ENCODE assay signal across 9 cellular contexts in the genomic region with DNA sequence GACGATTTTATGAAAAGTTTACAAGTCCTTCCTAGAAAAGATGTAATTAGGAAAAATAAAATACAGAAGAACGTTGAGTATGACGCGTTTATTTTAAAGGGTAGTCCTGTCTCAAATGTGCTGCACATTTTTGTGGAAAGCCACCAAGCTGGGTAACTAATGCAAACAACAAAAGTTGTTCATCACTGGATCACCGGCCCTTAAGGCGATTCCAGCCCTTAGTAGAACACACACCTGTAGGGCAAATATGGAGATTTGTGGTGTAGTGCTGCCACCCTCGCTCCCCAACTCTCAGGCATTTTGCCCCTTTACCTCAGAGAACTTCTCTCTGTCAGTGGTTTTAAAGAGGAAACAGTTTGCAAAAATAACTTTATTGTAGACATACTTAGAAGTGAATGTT. TPM values are rescaled to one million over a fixed set of nuclear protein-coding genes. Genes with fewer than 3 reads are reported as not detected.
DNase-seq lines count a peak whose midpoint lies in the region; ATAC-seq and TF ChIP-seq lines count a peak whose summit lies in the region.
"Had no signal": no experiment of that assay in that cellular context is flagged by ENCODE, and none has a peak within 500 bp of the region (broad histone marks: within the 10 kb centered on the region; RNA-seq: fewer than 3 reads in every experiment).

No MANE protein-coding gene starts in this region.

- ATAC-seq in CD8-positive, alpha-beta T cell = no peak
- no peak for ATAC-seq in HG03520 (IDR thresholded peaks at IDR 0.05; ENCODE audit: unreplicated experiment)

- CTCF ChIA-PET in CD8-positive, alpha-beta T cell (lab: Charles Lee) = no interaction called here

- DNase-seq in CD8-positive, alpha-beta T cell = peak in 1 of 7 experiments; percentile 14
- DNase-seq in MG63 (no peak), GF-D8 (lab: John Stamatoyannopoulos, UW) (no peak), NCI-H1092 (lab: John Stamatoyannopoulos, UW) (no peak), 8988T (no peak)
- no peak for DNase-seq in effector memory CD4-positive, alpha-beta T cell
- DNase-seq: NCI-H2171 had no signal

- H3K4me3 Mint-ChIP-seq in CD8-positive, alpha-beta T cell = peak overlapping the region; percentile 83

- H3K36me3 ChIP-seq in CD8-positive, alpha-beta T cell (ENCODE audit: insufficient read depth, low read length) = no peaks in the 10 kb centered on the region
- H3K36me3 ChIP-seq in MG63 (no peaks in the 10 kb centered on the region), neutrophil (peaks cover 15% of the 10 kb centered on the region)
- no peaks in the 10 kb centered on the region for H3K36me3 ChIP-seq in effector memory CD4-positive, alpha-beta T cell (ENCODE audit: control insufficient read depth, insufficient read depth, low read length)

- peak overlapping the region; percentile 60 for H3K4me3 ChIP-seq in CD8-positive, alpha-beta T cell (ENCODE audit: low read depth, low read length)
- H3K4me3 ChIP-seq in MG63 (peak overlapping the region; percentile 68), neutrophil (ENCODE audit: low read depth in 1 of 2, low read length in 1 of 2) (peak overlapping the region; percentile 74)
- H3K4me3 ChIP-seq in effector memory CD4-positive, alpha-beta T cell (ENCODE audit: insufficient read depth, low read depth, low read length, poor library complexity, severe bottlenecking) = peak overlapping the region; percentile 70

- no peaks in the 10 kb centered on the region for H3K9me3 Mint-ChIP-seq in CD8-positive, alpha-beta T cell

- POLR2A ChIA-PET in CD8-positive, alpha-beta T cell (lab: Charles Lee) = no interaction called here

- peak overlapping the region; percentile 83 for H3K27ac Mint-ChIP-seq in CD8-positive, alpha-beta T cell

- H3K9me3 ChIP-seq in CD8-positive, alpha-beta T cell (ENCODE audit: low read length) = no peaks in the 10 kb centered on the region
- H3K9me3 ChIP-seq in MG63 (no peaks in the 10 kb centered on the region), neutrophil (no peaks in the 10 kb centered on the region)
- no peaks in the 10 kb centered on the region for H3K9me3 ChIP-seq in effector memory CD4-positive, alpha-beta T cell (ENCODE audit: control insufficient read depth, low read length)

- H3K4me1 ChIP-seq in CD8-positive, alpha-beta T cell (ENCODE audit: insufficient read depth, low read length) = peaks cover 34% of the 10 kb centered on the region
- peaks cover 20% of the 10 kb centered on the region for H3K4me1 ChIP-seq in effector memory CD4-positive, alpha-beta T cell (ENCODE audit: control insufficient read depth, insufficient read depth, low read length, poor library complexity, severe bottlenecking)
- peaks cover 10 to 43% of the 10 kb centered on the region in 2 experiments for H3K4me1 ChIP-seq in neutrophil (ENCODE audit: control insufficient read depth in 1 of 2, insufficient read depth in 1 of 2, low read depth in 1 of 2, low read length in 1 of 2)

- H3K36me3 Mint-ChIP-seq in CD8-positive, alpha-beta T cell = peaks cover 16% of the 10 kb centered on the region

- TF ChIP-seq CTCF in CD8-positive, alpha-beta T cell (IDR thresholded peaks at IDR 0.05) = no peak
- no peak for TF ChIP-seq CTCF in neutrophil (IDR thresholded peaks at IDR 0.05)

- peak overlapping the region; percentile 44 for H3K27ac ChIP-seq in CD8-positive, alpha-beta T cell (ENCODE audit: low read depth, low read length)
- no peak overlapping the region for H3K27ac ChIP-seq in effector memory CD4-positive, alpha-beta T cell (ENCODE audit: insufficient read depth, low read length, poor library complexity, severe bottlenecking)
- H3K27ac ChIP-seq in neutrophil = peak overlapping the region; percentile 94

- H3K4me1 Mint-ChIP-seq in CD8-positive, alpha-beta T cell (ENCODE audit: low read depth) = peaks cover 46% of the 10 kb centered on the region

- no peaks in the 10 kb centered on the region for H3K27me3 Mint-ChIP-seq in CD8-positive, alpha-beta T cell (ENCODE audit: low read depth)

- intact Hi-C loops in CD8-positive, alpha-beta T cell (cut with DNase I, micrococcal nuclease) = loop anchor here (5.0 to 10.0 kb wide), 3 partner anchors 36 to 649 kb away; no protein-coding TSS in a partner anchor

- no peaks in the 10 kb centered on the region for H3K27me3 ChIP-seq in CD8-positive, alpha-beta T cell (ENCODE audit: insufficient read depth, low read length)
- H3K27me3 ChIP-seq in MG63 (no peaks in the 10 kb centered on the region), neutrophil (peaks cover 10% of the 10 kb centered on the region)
- no peaks in the 10 kb centered on the region for H3K27me3 ChIP-seq in effector memory CD4-positive, alpha-beta T cell (replicated peaks; ENCODE audit: control insufficient read depth, insufficient read depth, low read length, poor library complexity, severe bottlenecking)

RNA-seq across cellular contexts. Expression of a gene that starts 1.9 kb away (rescaled TPM):
- 10 to 100 TPM; 18.0 to 19.3 TPM for total RNA-seq in CD8-positive, alpha-beta T cell
- total RNA-seq in MG63 (2014; rRNA removed; shearing (Covaris generic); ENCODE audit: low replicate concordance) = 3.1 and 4.3 TPM in 2 replicates
